25 cellular contexts compared by ENCODE assay signal in the genomic region with DNA sequence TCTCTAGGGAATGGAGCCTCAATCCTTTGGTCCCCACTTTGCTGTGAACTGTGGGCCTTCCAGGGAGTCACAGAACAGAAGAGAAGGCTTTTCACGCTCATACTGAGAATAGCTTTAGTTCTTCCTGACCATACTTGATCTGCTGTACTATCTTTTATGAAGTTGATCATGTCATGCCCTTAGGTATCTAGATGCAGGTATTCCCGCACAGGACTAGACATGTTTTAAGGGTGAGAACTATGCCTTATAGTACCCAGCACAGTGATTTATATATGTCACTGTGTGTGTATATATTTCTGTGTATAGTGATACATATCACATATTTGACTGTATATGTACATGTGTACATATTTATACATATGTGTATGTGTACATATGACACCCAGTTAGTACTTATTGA.
DNase-seq lines count a peak whose midpoint lies in the region; ATAC-seq, FAIRE-seq and TF ChIP-seq lines count a peak whose summit lies in the region.
"Had no signal": no experiment of that assay in that cellular context is flagged by ENCODE, and none has a peak within 500 bp of the region (broad histone marks: within the 10 kb centered on the region; RNA-seq: fewer than 3 reads in every experiment).

No MANE protein-coding gene starts in this region.

- H3K23ac ChIP-seq in IMR-90 (ENCODE audit: low read depth, low read length) = no peak overlapping the region

- no peak overlapping the region for H3K27ac Mint-ChIP-seq in type B pancreatic cell
- H3K27ac Mint-ChIP-seq: CD14-positive monocyte; CD4-positive, alpha-beta memory T cell; CD8-positive, alpha-beta memory T cell had no signal

- no peak overlapping the region for H3K56ac ChIP-seq in IMR-90 (ENCODE audit: extremely low read depth, insufficient read depth, low read length)

- H3K79me1 ChIP-seq in IMR-90 (ENCODE audit: low read depth in 1 of 2, low read length in 2 of 2) = no peaks in the 10 kb centered on the region

- DNase-seq in IMR-90 (no peak), RWPE2 (ENCODE audit: low spot score) (no peak), epithelial cell of esophagus (ENCODE audit: low read depth) (peak; percentile 75), keratinocyte (ENCODE audit: low read depth, low spot score) (peak; percentile 28), COR-L47 (lab: John Stamatoyannopoulos, UW) (no peak), type B pancreatic cell (ENCODE audit: extremely low spot score, unreplicated experiment) (no peak), NCI-H2196 treated with DMSO at 0.1 percent for 48 hours (lab: John Stamatoyannopoulos, UW; ENCODE audit: unreplicated experiment) (no peak)
- DNase-seq: 8988T; ACHN; BE2C; C1 segment of cervical spinal cord; Caco-2; Calu3; CD4-positive, alpha-beta memory T cell; CD4-positive, CD25-positive, alpha-beta regulatory T cell; CD8-positive, alpha-beta memory T cell; DMS79 treated with DMSO at 0.1 percent for 48 hours; GF-D8 had no signal

- H4K91ac ChIP-seq in IMR-90 (ENCODE audit: insufficient read depth, low read depth, low read length) = no peak overlapping the region

- peak overlapping the region; percentile 45; the same call in 1 of the 2 replicates for H2BK20ac ChIP-seq in IMR-90 (ENCODE audit: low read depth, low read length)

- no peak overlapping the region for H4K5ac ChIP-seq in IMR-90 (ENCODE audit: low read depth, low read length)

- no peak for ATAC-seq in IMR-90 (ENCODE audit: low read depth)
- peak; percentile 48; the same call in 1 of the 3 replicates for ATAC-seq in RWPE2 (ENCODE audit: low read depth)

- TF ChIP-seq CTCF in IMR-90 (conservative IDR thresholded peaks at IDR 0.05; ENCODE audit: low read depth, low read length) (no peak), RWPE2 (IDR thresholded peaks at IDR 0.05; ENCODE audit: poor library complexity, severe bottlenecking) (no peak), epithelial cell of esophagus (IDR thresholded peaks at IDR 0.05; ENCODE audit: insufficient read depth, low read depth, low read length, missing control alignments) (no peak), keratinocyte (optimal IDR thresholded peaks at IDR 0.05 in 1 of 3, IDR thresholded peaks at IDR 0.05 in 1 of 3, conservative IDR thresholded peaks at IDR 0.05 in 1 of 3; ENCODE audit: extremely low read depth in 1 of 3, insufficient read depth in 2 of 3, low read length in 3 of 3) (no peak), type B pancreatic cell (conservative IDR thresholded peaks at IDR 0.05) (no peak)

- peak; percentile 65 for FAIRE-seq in keratinocyte (lab: Jason Lieb, UNC)
- FAIRE-seq: A204.1, D721Med, G401.6, GM12891, GM19239 had no signal

- H4K8ac ChIP-seq in IMR-90 (ENCODE audit: low read depth in 2 of 2, low read length in 2 of 2) = no peak overlapping the region

- no peak for TF ChIP-seq POLR2A in IMR-90 (IDR thresholded peaks at IDR 0.05; ENCODE audit: low read depth, low read length)

- no peak overlapping the region for H3K4me2 ChIP-seq in IMR-90 (ENCODE audit: low read depth, low read length)
- H3K4me2 ChIP-seq in keratinocyte (ENCODE audit: control insufficient read depth, extremely low read depth, insufficient read depth, low read depth, low read length) = peak overlapping the region; percentile 9
- H3K4me2 ChIP-seq: BLaER1 had no signal

- H3K4me1 ChIP-seq in IMR-90 (ENCODE audit: control insufficient read depth, insufficient read depth, low read length) (no peaks in the 10 kb centered on the region; the same call in 1 of the 2 replicates), RWPE2 (ENCODE audit: insufficient read depth, poor library complexity, severe bottlenecking) (peaks cover 3% of the 10 kb centered on the region), keratinocyte (ENCODE audit: control insufficient read depth, extremely low read depth, insufficient read depth, low read length) (peaks cover 13% of the 10 kb centered on the region)
- H3K4me1 ChIP-seq: BE2C, Caco-2 had no signal

- no peak overlapping the region for H3K4me3 ChIP-seq in IMR-90 (ENCODE audit: insufficient read depth, low read depth, low read length)
- H3K4me3 ChIP-seq in RWPE2 (ENCODE audit: severe bottlenecking) = no peak overlapping the region
- H3K4me3 ChIP-seq in epithelial cell of esophagus (ENCODE audit: low read length) = no peak overlapping the region
- no peak overlapping the region for H3K4me3 ChIP-seq in keratinocyte (ENCODE audit: control insufficient read depth in 2 of 3, extremely low read depth in 1 of 3, insufficient read depth in 2 of 3, low read depth in 1 of 3, low read length in 3 of 3)
- H3K4me3 ChIP-seq: BLaER1 had no signal

- no peak overlapping the region for H2BK5ac ChIP-seq in IMR-90 (ENCODE audit: low read depth, low read length, poor library complexity, severe bottlenecking)

- H3K36me3 Mint-ChIP-seq in type B pancreatic cell = no peaks in the 10 kb centered on the region
- H3K36me3 Mint-ChIP-seq: CD14-positive monocyte; CD4-positive, alpha-beta memory T cell; CD4-positive, CD25-positive, alpha-beta regulatory T cell; CD8-positive, alpha-beta memory T cell had no signal

- no peak for TF ChIP-seq RAD21 in IMR-90 (IDR thresholded peaks at IDR 0.05; ENCODE audit: low read length)

- H3K36me3 ChIP-seq in IMR-90 (ENCODE audit: control insufficient read depth, insufficient read depth, low read length) (no peaks in the 10 kb centered on the region), RWPE2 (ENCODE audit: low read depth) (no peaks in the 10 kb centered on the region), keratinocyte (ENCODE audit: control insufficient read depth in 2 of 2, extremely low read depth in 1 of 2, insufficient read depth in 2 of 2, low read length in 2 of 2) (no peaks in the 10 kb centered on the region)
- H3K36me3 ChIP-seq: BE2C, BLaER1 had no signal

- no peaks in the 10 kb centered on the region for H4K20me1 ChIP-seq in IMR-90 (ENCODE audit: insufficient read depth, low read length)
- H4K20me1 ChIP-seq in keratinocyte (ENCODE audit: control insufficient read depth, extremely low read depth, insufficient read depth, low read length) = no peaks in the 10 kb centered on the region
- H4K20me1 ChIP-seq: BLaER1 had no signal

- no peaks in the 10 kb centered on the region for H3K9me3 Mint-ChIP-seq in type B pancreatic cell

- no peak overlapping the region for H3K18ac ChIP-seq in IMR-90 (ENCODE audit: low read depth, low read length)

- no peak overlapping the region for H2AK5ac ChIP-seq in IMR-90 (ENCODE audit: low read depth, low read length)

- H3K27me3 Mint-ChIP-seq in type B pancreatic cell = no peaks in the 10 kb centered on the region
- H3K27me3 Mint-ChIP-seq: CD4-positive, alpha-beta memory T cell; CD4-positive, CD25-positive, alpha-beta regulatory T cell; CD8-positive, alpha-beta memory T cell had no signal

- H2BK15ac ChIP-seq in IMR-90 (ENCODE audit: low read depth, low read length) = no peak overlapping the region

- WGBS in IMR-90 (ENCODE audit: extremely low coverage in 2 of 2, insufficient read length in 1 of 2), 2 experiments = no CpG with 5 or more reads among the region's 2 CpGs

- CTCF ChIA-PET in IMR-90 (lab: Yijun Ruan, JAX) = no interaction called here

- no peak overlapping the region for H3K14ac ChIP-seq in IMR-90 (replicated peaks; ENCODE audit: low read depth, low read length)

- dilution Hi-C loops in IMR-90 (cut with HindIII; ENCODE audit: low sequenced_read_pairs, unreplicated experiment) = no loop called here
- dilution Hi-C loops in keratinocyte (cut with MboI; ENCODE audit: extremely low pct_ligation_motif_present, low sequenced_read_pairs) = no loop called here

- no peak overlapping the region for H3K9ac ChIP-seq in IMR-90 (ENCODE audit: low read depth, low read length)
- H3K9ac ChIP-seq in keratinocyte (ENCODE audit: control insufficient read depth, extremely low read depth, insufficient read depth, low read length) = no peak overlapping the region
- H3K9ac ChIP-seq: BLaER1 had no signal

- H3K9me3 ChIP-seq in IMR-90 (ENCODE audit: control insufficient read depth, insufficient read depth, low read length) (no peaks in the 10 kb centered on the region), RWPE2 (ENCODE audit: severe bottlenecking) (no peaks in the 10 kb centered on the region), keratinocyte (ENCODE audit: control insufficient read depth, low read depth, low read length) (no peaks in the 10 kb centered on the region)
- H3K9me3 ChIP-seq: BE2C, BLaER1, Caco-2 had no signal

- no peak overlapping the region for H3K4ac ChIP-seq in IMR-90 (ENCODE audit: low read depth, low read length)

- H2AFZ ChIP-seq in IMR-90 (replicated peaks; ENCODE audit: low read length, poor library complexity) = no peak overlapping the region
- H2AFZ ChIP-seq in keratinocyte (ENCODE audit: control insufficient read depth, low read length) = peak overlapping the region; percentile 42

- H3K4me1 Mint-ChIP-seq in type B pancreatic cell (ENCODE audit: unreplicated experiment) = peaks cover 8% of the 10 kb centered on the region
- H3K4me1 Mint-ChIP-seq: CD14-positive monocyte; CD4-positive, alpha-beta memory T cell; CD4-positive, CD25-positive, alpha-beta regulatory T cell; CD8-positive, alpha-beta memory T cell had no signal

- H2BK120ac ChIP-seq in IMR-90 (ENCODE audit: low read depth, low read length) = no peak overlapping the region

- no peaks in the 10 kb centered on the region for H3K79me2 ChIP-seq in keratinocyte (ENCODE audit: control insufficient read depth, insufficient read depth, low read length)

- POLR2A ChIA-PET in IMR-90 (lab: Charles Lee; ENCODE audit: unreplicated experiment) = no interaction called here

- H3K27me3 ChIP-seq in IMR-90 (ENCODE audit: control insufficient read depth, insufficient read depth, low read length) = no peaks in the 10 kb centered on the region
- no peaks in the 10 kb centered on the region for H3K27me3 ChIP-seq in RWPE2 (ENCODE audit: insufficient read depth, poor library complexity, severe bottlenecking)
- H3K27me3 ChIP-seq in keratinocyte (ENCODE audit: control insufficient read depth, extremely low read depth, insufficient read depth, low read length) = no peaks in the 10 kb centered on the region
- H3K27me3 ChIP-seq: BE2C, BLaER1 had no signal

- BruUV-seq in IMR-90 (replicated peaks; lab: Mats Ljungman, UMichigan) = no TSS peak

- intact Hi-C loops in IMR-90 (cut with micrococcal nuclease) = no loop called here

- in situ Hi-C loops in IMR-90 (cut with MboI; ENCODE audit: low sequenced_read_pairs) = no loop called here

- H3K9me1 ChIP-seq in IMR-90 (ENCODE audit: insufficient read depth, low read length) (no peaks in the 10 kb centered on the region), keratinocyte (ENCODE audit: control insufficient read depth, extremely low read depth, insufficient read depth, low read length) (no peaks in the 10 kb centered on the region)

- H2AK9ac ChIP-seq in IMR-90 (replicated peaks; ENCODE audit: low read depth, low read length, poor library complexity) = no peak overlapping the region

- no peak overlapping the region for H3K27ac ChIP-seq in IMR-90 (ENCODE audit: insufficient read depth, low read length)
- no peak overlapping the region for H3K27ac ChIP-seq in RWPE2 (ENCODE audit: poor library complexity, severe bottlenecking)
- H3K27ac ChIP-seq in keratinocyte (ENCODE audit: control insufficient read depth, insufficient read depth, low read length) = no peak overlapping the region
- H3K27ac ChIP-seq: BLaER1 had no signal

- no peak overlapping the region for H3K4me3 Mint-ChIP-seq in type B pancreatic cell
- H3K4me3 Mint-ChIP-seq: CD14-positive monocyte; CD4-positive, alpha-beta memory T cell; CD4-positive, CD25-positive, alpha-beta regulatory T cell; CD8-positive, alpha-beta memory T cell had no signal

TF ChIP-seq in IMR-90, 13 proteins besides CTCF, POLR2A, EP300 and RAD21 (continues in another document):
- TF ChIP-seq CEBPB (IDR thresholded peaks at IDR 0.05; ENCODE audit: low read depth, low read length) = no peak

Comparison
In these comparisons a context has a peak if more than half of its experiments do, and no peak if none do; other contexts are left out.
1. DNase-seq: peak in epithelial cell of esophagus (single experiment) and keratinocyte (single experiment); none in IMR-90 (single experiment), RWPE2 (single experiment), COR-L47 (single experiment), type B pancreatic cell (single experiment) and NCI-H2196 treated with DMSO at 0.1 percent for 48 hours (single experiment).